ENCODE assay signal across 7 cellular contexts in genomic region chr7:45479781-45480180, GRCh38.
"Had no signal": no experiment of that assay in that cellular context is flagged by ENCODE, and none has a peak within 500 bp of the region (broad histone marks: within the 10 kb centered on the region; RNA-seq: fewer than 3 reads in every experiment).

No MANE protein-coding gene starts in this region.

- H2AFZ ChIP-seq: GM23248 had no signal

- ATAC-seq: HCT116 had no signal

- H3K4me3 ChIP-seq: GM23248 had no signal

- H3K9ac ChIP-seq: GM23248, KMS-11 had no signal

- H3K4me2 ChIP-seq: KMS-11 had no signal

- H3K27ac ChIP-seq: GM23248, KMS-11 had no signal

- DNase-seq: GM23248, GOT3, H9, HFFc6, KBM-7 had no signal
